Comparison of ENCODE assay signal across 1 cellular context in genomic region chr3:15271030-15271429, GRCh38.
TF ChIP-seq lines count a peak whose summit lies in the region.

No MANE protein-coding gene starts in this region.

TF ChIP-seq in GM12878, 131 proteins besides CTCF, POLR2A, EP300 and RAD21 (continued from another document):
- TF ChIP-seq, protein P1, sequence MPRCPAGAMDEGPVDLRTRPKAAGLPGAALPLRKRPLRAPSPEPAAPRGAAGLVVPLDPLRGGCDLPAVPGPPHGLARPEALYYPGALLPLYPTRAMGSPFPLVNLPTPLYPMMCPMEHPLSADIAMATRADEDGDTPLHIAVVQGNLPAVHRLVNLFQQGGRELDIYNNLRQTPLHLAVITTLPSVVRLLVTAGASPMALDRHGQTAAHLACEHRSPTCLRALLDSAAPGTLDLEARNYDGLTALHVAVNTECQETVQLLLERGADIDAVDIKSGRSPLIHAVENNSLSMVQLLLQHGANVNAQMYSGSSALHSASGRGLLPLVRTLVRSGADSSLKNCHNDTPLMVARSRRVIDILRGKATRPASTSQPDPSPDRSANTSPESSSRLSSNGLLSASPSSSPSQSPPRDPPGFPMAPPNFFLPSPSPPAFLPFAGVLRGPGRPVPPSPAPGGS (IDR thresholded peaks at IDR 0.05; ENCODE audit: borderline replicate concordance, insufficient read depth, low read depth, low read length, poor library complexity, severe bottlenecking): no peak
- TF ChIP-seq MEF2A (IDR thresholded peaks at IDR 0.05; ENCODE audit: insufficient read depth, low read depth, low read length) (no peak), ATF2 (IDR thresholded peaks at IDR 0.05; ENCODE audit: low read length) (no peak), SIN3A (IDR thresholded peaks at IDR 0.05; ENCODE audit: low read depth, low read length) (no peak), RAD51 (IDR thresholded peaks at IDR 0.05) (no peak), SREBF2 (IDR thresholded peaks at IDR 0.05; ENCODE audit: low read length) (no peak), NFIC (IDR thresholded peaks at IDR 0.05; ENCODE audit: low read depth, low read length) (no peak), NR2C1 (IDR thresholded peaks at IDR 0.05) (no peak), FOXK2 (IDR thresholded peaks at IDR 0.05) (no peak), SIX5 (IDR thresholded peaks at IDR 0.05; ENCODE audit: low read depth, low read length, severe bottlenecking) (no peak), IKZF2 (IDR thresholded peaks at IDR 0.05) (no peak), CEBPZ (IDR thresholded peaks at IDR 0.05; ENCODE audit: low read depth, low read length) (no peak)
- TF ChIP-seq, protein P2, sequence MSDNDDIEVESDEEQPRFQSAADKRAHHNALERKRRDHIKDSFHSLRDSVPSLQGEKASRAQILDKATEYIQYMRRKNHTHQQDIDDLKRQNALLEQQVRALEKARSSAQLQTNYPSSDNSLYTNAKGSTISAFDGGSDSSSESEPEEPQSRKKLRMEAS (IDR thresholded peaks at IDR 0.05; ENCODE audit: low read depth, low read length): no peak
